In the genomic region with DNA sequence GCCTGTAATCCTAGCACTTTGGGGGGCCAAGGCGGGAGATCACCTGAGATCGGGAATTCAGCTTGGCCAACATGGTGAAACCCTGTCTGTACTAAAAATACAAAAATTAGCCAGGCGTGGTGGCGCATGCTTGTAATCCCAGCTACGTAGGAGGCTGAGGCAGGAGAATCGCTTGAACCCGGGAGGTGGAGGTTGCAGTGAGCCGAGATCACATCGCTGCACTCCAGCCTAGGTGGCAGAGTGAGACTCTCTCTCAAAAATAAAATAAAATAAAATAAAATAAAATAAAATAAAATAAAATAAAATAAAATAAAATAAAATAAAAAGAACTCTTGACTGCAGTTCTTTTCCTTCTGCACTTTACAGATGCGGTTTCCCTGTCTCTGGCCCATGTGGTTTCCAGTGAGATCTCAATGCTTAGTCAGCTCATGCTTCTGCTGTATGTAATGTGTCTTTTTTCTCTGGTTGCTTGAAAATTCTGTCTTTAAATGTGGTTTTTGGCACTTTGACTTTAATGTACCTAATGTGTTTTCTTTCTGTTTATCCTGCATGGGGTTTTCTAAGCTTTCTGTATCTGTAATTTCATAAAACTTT, we compare ENCODE assay signal across 8 cellular contexts. TPM values are rescaled to one million over a fixed set of nuclear protein-coding genes. Genes with fewer than 3 reads are reported as not detected.
"Had no signal": no experiment of that assay in that cellular context is flagged by ENCODE, and none has a peak within 500 bp of the region (broad histone marks: within the 10 kb centered on the region; RNA-seq: fewer than 3 reads in every experiment).

No MANE protein-coding gene starts in this region.

RNA-seq across cellular contexts. Expression of a gene that starts 7.7 kb away (rescaled TPM):
- total RNA-seq: LHCN-M2, MCF 10A, PC-9, Peyer's patch, Right ventricle myocardium superior, RPMI7951, SJSA1 had no signal
- polyA plus RNA-seq: IgD-negative memory B cell had no signal

RNA-seq across cellular contexts. Expression of a gene that starts 17.0 kb away (rescaled TPM):
- total RNA-seq: LHCN-M2, MCF 10A, PC-9, Peyer's patch, Right ventricle myocardium superior, RPMI7951, SJSA1 had no signal
- polyA plus RNA-seq: IgD-negative memory B cell had no signal

RNA-seq across cellular contexts. Expression of a gene that starts 32.6 kb away (rescaled TPM):
- total RNA-seq: LHCN-M2, MCF 10A, PC-9, Peyer's patch, Right ventricle myocardium superior, RPMI7951, SJSA1 had no signal
- polyA plus RNA-seq: IgD-negative memory B cell had no signal
